ENCODE assay signal across 1 cellular context in genomic region chr7:100444311-100445278, GRCh38.
TF ChIP-seq lines count a peak whose summit lies in the region.

No MANE protein-coding gene starts in this region.

TF ChIP-seq in HepG2, 621 proteins besides CTCF, POLR2A, EP300 and RAD21 (continued from another document and continues in another):
- TF ChIP-seq YEATS4 (CRISPR knock-in tag; IDR thresholded peaks at IDR 0.05; ENCODE audit: borderline replicate concordance) = peak; percentile 52; the same call in 1 of the 2 replicates
- no peak; the same call in 1 of the 2 replicates for TF ChIP-seq SALL2 (CRISPR knock-in tag; IDR thresholded peaks at IDR 0.05)
- no peak for TF ChIP-seq MXD4 (CRISPR knock-in tag; IDR thresholded peaks at IDR 0.05)
- no peak for TF ChIP-seq ZNF7 (CRISPR knock-in tag; IDR thresholded peaks at IDR 0.05)
- TF ChIP-seq, protein P1, sequence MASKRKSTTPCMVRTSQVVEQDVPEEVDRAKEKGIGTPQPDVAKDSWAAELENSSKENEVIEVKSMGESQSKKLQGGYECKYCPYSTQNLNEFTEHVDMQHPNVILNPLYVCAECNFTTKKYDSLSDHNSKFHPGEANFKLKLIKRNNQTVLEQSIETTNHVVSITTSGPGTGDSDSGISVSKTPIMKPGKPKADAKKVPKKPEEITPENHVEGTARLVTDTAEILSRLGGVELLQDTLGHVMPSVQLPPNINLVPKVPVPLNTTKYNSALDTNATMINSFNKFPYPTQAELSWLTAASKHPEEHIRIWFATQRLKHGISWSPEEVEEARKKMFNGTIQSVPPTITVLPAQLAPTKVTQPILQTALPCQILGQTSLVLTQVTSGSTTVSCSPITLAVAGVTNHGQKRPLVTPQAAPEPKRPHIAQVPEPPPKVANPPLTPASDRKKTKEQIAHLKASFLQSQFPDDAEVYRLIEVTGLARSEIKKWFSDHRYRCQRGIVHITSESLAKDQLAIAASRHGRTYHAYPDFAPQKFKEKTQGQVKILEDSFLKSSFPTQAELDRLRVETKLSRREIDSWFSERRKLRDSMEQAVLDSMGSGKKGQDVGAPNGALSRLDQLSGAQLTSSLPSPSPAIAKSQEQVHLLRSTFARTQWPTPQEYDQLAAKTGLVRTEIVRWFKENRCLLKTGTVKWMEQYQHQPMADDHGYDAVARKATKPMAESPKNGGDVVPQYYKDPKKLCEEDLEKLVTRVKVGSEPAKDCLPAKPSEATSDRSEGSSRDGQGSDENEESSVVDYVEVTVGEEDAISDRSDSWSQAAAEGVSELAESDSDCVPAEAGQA (IDR thresholded peaks at IDR 0.05; ENCODE audit: low read depth) = peak; percentile 65; the same call in 1 of the 2 replicates
- TF ChIP-seq, protein P1 (CRISPR knock-in tag; IDR thresholded peaks at IDR 0.05; ENCODE audit: borderline replicate concordance) = no peak
- peak; percentile 91 for TF ChIP-seq MYC (CRISPR knock-in tag; IDR thresholded peaks at IDR 0.05; ENCODE audit: borderline replicate concordance)
- TF ChIP-seq, protein P2, sequence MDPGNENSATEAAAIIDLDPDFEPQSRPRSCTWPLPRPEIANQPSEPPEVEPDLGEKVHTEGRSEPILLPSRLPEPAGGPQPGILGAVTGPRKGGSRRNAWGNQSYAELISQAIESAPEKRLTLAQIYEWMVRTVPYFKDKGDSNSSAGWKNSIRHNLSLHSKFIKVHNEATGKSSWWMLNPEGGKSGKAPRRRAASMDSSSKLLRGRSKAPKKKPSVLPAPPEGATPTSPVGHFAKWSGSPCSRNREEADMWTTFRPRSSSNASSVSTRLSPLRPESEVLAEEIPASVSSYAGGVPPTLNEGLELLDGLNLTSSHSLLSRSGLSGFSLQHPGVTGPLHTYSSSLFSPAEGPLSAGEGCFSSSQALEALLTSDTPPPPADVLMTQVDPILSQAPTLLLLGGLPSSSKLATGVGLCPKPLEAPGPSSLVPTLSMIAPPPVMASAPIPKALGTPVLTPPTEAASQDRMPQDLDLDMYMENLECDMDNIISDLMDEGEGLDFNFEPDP (CRISPR knock-in tag; conservative IDR thresholded peaks at IDR 0.05) = 0 out of 2 replicates have a peak, but pooled peaks have one; percentile 90
- TF ChIP-seq MAFK (conservative IDR thresholded peaks at IDR 0.05 in 1 of 2, IDR thresholded peaks at IDR 0.05 in 1 of 2; ENCODE audit: low read length in 2 of 2) = peak; percentile 24 to 51; a peak in 2 of 4 replicates
- TF ChIP-seq RFX5 (IDR thresholded peaks at IDR 0.05; ENCODE audit: low read depth, low read length) = peak; percentile 44
- no peak for TF ChIP-seq MLLT10 (CRISPR knock-in tag; IDR thresholded peaks at IDR 0.05)
- peak; percentile 81; the same call in 1 of the 2 replicates for TF ChIP-seq ZNF350 (CRISPR knock-in tag; IDR thresholded peaks at IDR 0.05; ENCODE audit: borderline replicate concordance, low read depth)
- peak; percentile 61; the same call in 1 of the 2 replicates for TF ChIP-seq NFE2L2 (IDR thresholded peaks at IDR 0.05; ENCODE audit: low read length)
- peak; percentile 90 for TF ChIP-seq HNF4A (CRISPR knock-in tag; IDR thresholded peaks at IDR 0.05)
- TF ChIP-seq ZNF430 (CRISPR knock-in tag; IDR thresholded peaks at IDR 0.05) = peak; percentile 54; the same call in 1 of the 2 replicates
- peak; percentile 93 for TF ChIP-seq ERF (CRISPR knock-in tag; IDR thresholded peaks at IDR 0.05)
- peak; percentile 65; the same call in 1 of the 2 replicates for TF ChIP-seq SIN3A (IDR thresholded peaks at IDR 0.05; ENCODE audit: borderline replicate concordance, low read depth, low read length)
- TF ChIP-seq KMT2A (CRISPR knock-in tag; IDR thresholded peaks at IDR 0.05) = peak; percentile 23; the same call in 1 of the 2 replicates
- TF ChIP-seq ZBTB42 (CRISPR knock-in tag; IDR thresholded peaks at IDR 0.05) = peak; percentile 36; the same call in 1 of the 2 replicates
- TF ChIP-seq ZFYVE20 (CRISPR knock-in tag; IDR thresholded peaks at IDR 0.05; ENCODE audit: borderline replicate concordance, low read depth) = no peak
- TF ChIP-seq ZNF629 (CRISPR knock-in tag; conservative IDR thresholded peaks at IDR 0.05) = no peak; the same call in 1 of the 2 replicates
- TF ChIP-seq ZFY (CRISPR knock-in tag; IDR thresholded peaks at IDR 0.05) = peak; percentile 67; the same call in 1 of the 2 replicates
- peak; percentile 83 for TF ChIP-seq ZNF772 (CRISPR knock-in tag; IDR thresholded peaks at IDR 0.05)
- no peak for TF ChIP-seq KAT2B (IDR thresholded peaks at IDR 0.05; ENCODE audit: borderline replicate concordance, low read depth, low read length)
- TF ChIP-seq MTA1 (CRISPR knock-in tag; IDR thresholded peaks at IDR 0.05; ENCODE audit: borderline replicate concordance) = peak; percentile 89; the same call in 1 of the 2 replicates
- TF ChIP-seq AHR (CRISPR knock-in tag; IDR thresholded peaks at IDR 0.05) = 0 out of 2 replicates have a peak, but pooled peaks have one; percentile 12
- TF ChIP-seq ZFP1 (CRISPR knock-in tag; IDR thresholded peaks at IDR 0.05) = no peak
- TF ChIP-seq WIZ (CRISPR knock-in tag; IDR thresholded peaks at IDR 0.05) = peak; percentile 65; the same call in 1 of the 2 replicates
- peak; percentile 92 for TF ChIP-seq PHF21A (CRISPR knock-in tag; IDR thresholded peaks at IDR 0.05)
- peak; percentile 69 for TF ChIP-seq DRAP1 (CRISPR knock-in tag; IDR thresholded peaks at IDR 0.05)
- TF ChIP-seq ZBTB38 (CRISPR knock-in tag; IDR thresholded peaks at IDR 0.05) = peak; percentile 74; the same call in 1 of the 2 replicates
- TF ChIP-seq, protein P3, sequence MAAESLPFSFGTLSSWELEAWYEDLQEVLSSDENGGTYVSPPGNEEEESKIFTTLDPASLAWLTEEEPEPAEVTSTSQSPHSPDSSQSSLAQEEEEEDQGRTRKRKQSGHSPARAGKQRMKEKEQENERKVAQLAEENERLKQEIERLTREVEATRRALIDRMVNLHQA (CRISPR knock-in tag; IDR thresholded peaks at IDR 0.05) = no peak
- TF ChIP-seq ZNF280D (CRISPR knock-in tag; IDR thresholded peaks at IDR 0.05) = peak; percentile 91
- no peak for TF ChIP-seq GABPA (IDR thresholded peaks at IDR 0.05; ENCODE audit: low read depth, low read length)
- peak; percentile 59 for TF ChIP-seq GABPA (CRISPR knock-in tag; IDR thresholded peaks at IDR 0.05; ENCODE audit: low read depth)
- TF ChIP-seq ZNF567 (CRISPR knock-in tag; IDR thresholded peaks at IDR 0.05; ENCODE audit: borderline replicate concordance) = no peak
- peak; percentile 28; the same call in 1 of the 2 replicates for TF ChIP-seq GATA4 (IDR thresholded peaks at IDR 0.05; ENCODE audit: borderline replicate concordance, low read depth)
- TF ChIP-seq KLF16 (CRISPR knock-in tag; IDR thresholded peaks at IDR 0.05) = peak in 1 of 2 experiments; percentile 72; a peak in 2 of 4 replicates
- no peak for TF ChIP-seq ZNF232 (CRISPR knock-in tag; IDR thresholded peaks at IDR 0.05; ENCODE audit: borderline replicate concordance)
- TF ChIP-seq ATAD3A (CRISPR knock-in tag; IDR thresholded peaks at IDR 0.05) = no peak
- TF ChIP-seq ZNF10 (CRISPR knock-in tag; IDR thresholded peaks at IDR 0.05; ENCODE audit: borderline replicate concordance, low read depth) = no peak
- TF ChIP-seq NFIC (IDR thresholded peaks at IDR 0.05; ENCODE audit: low read length) = 0 out of 2 replicates have a peak, but pooled peaks have one; percentile 29
- peak; percentile 39; the same call in 1 of the 2 replicates for TF ChIP-seq FOXK2 (IDR thresholded peaks at IDR 0.05)
- TF ChIP-seq HNF4G (IDR thresholded peaks at IDR 0.05; ENCODE audit: borderline replicate concordance, low read depth, low read length) = peak; percentile 89
- TF ChIP-seq HNF4G (CRISPR knock-in tag; IDR thresholded peaks at IDR 0.05; ENCODE audit: borderline replicate concordance, low read depth) = peak; percentile 83; the same call in 1 of the 2 replicates
- TF ChIP-seq PAF1 (CRISPR knock-in tag; IDR thresholded peaks at IDR 0.05) = no peak
- TF ChIP-seq ELF4 (CRISPR knock-in tag; IDR thresholded peaks at IDR 0.05; ENCODE audit: borderline replicate concordance) = peak; percentile 73
- no peak; the same call in 1 of the 2 replicates for TF ChIP-seq HINFP (CRISPR knock-in tag; IDR thresholded peaks at IDR 0.05; ENCODE audit: low read depth)
- TF ChIP-seq ZNF205 (CRISPR knock-in tag; IDR thresholded peaks at IDR 0.05) = 0 out of 2 replicates have a peak, but pooled peaks have one; percentile 27
- 0 out of 2 replicates have a peak, but pooled peaks have one; percentile 75 for TF ChIP-seq KLF9 (CRISPR knock-in tag; IDR thresholded peaks at IDR 0.05; ENCODE audit: low read depth)
- TF ChIP-seq GRHL1 (CRISPR knock-in tag; conservative IDR thresholded peaks at IDR 0.05) = no peak
- no peak for TF ChIP-seq PREB (CRISPR knock-in tag; IDR thresholded peaks at IDR 0.05)
- no peak for TF ChIP-seq ZNF576 (CRISPR knock-in tag; IDR thresholded peaks at IDR 0.05)
- peak; percentile 46; the same call in 1 of the 2 replicates for TF ChIP-seq ZNF614 (CRISPR knock-in tag; IDR thresholded peaks at IDR 0.05; ENCODE audit: borderline replicate concordance)
- TF ChIP-seq JUNB (CRISPR knock-in tag; IDR thresholded peaks at IDR 0.05; ENCODE audit: borderline replicate concordance) = no peak
- TF ChIP-seq ZFP82 (CRISPR knock-in tag; IDR thresholded peaks at IDR 0.05; ENCODE audit: borderline replicate concordance) = no peak
